In genomic region chr16:89907055-89907814, GRCh38 we compare ENCODE assay signal across 30 cellular contexts.
"Had no signal": no experiment of that assay in that cellular context is flagged by ENCODE, and none has a peak within 500 bp of the region (broad histone marks: within the 10 kb centered on the region; RNA-seq: fewer than 3 reads in every experiment).

No MANE protein-coding gene starts in this region.

- H3K4me1 Mint-ChIP-seq: activated CD4-positive, alpha-beta T cell treated with anti-CD3 and anti-CD28 coated beads for 36 hours had no signal

- H3K27ac ChIP-seq: body of pancreas, cardiac muscle cell, colonic mucosa, gastrocnemius medialis, hepatocyte, ovary, stomach, thyroid gland, upper lobe of left lung, vagina had no signal

- H3K4me2 ChIP-seq: hepatocyte had no signal

- H3K4me3 Mint-ChIP-seq: activated CD4-positive, alpha-beta T cell treated with anti-CD3 and anti-CD28 coated beads for 36 hours; activated CD8-positive, alpha-beta memory T cell treated with anti-CD3 and anti-CD28 coated beads, Interleukin-2, amount 10 ng/mL, durations not matched to agents 7 days and 5 days; activated CD8-positive, alpha-beta T cell treated with anti-CD3 and anti-CD28 coated beads, Interleukin-2, amount 10 ng/mL, durations not matched to agents 7 days and 5 days; activated naive CD8-positive, alpha-beta T cell; T-cell; T-helper 2 cell treated with Interferon-gamma antibody and Interleukin-4, amounts not matched to agents 5 μg/mL and 100 μg/mL, for 36 hours had no signal

- ATAC-seq: activated CD4-positive, alpha-beta T cell treated with anti-CD3 and anti-CD28 coated beads for 36 hours; body of pancreas; gastrocnemius medialis; left colon; sciatic nerve; T-cell had no signal

- H3K9me3 Mint-ChIP-seq: activated T-helper 2 cell treated with anti-CD3 and anti-CD28 coated beads, Interferon-gamma antibody, Interleukin-2, Interleukin-4, amounts not matched to agents 10 μg/mL and 5 μg/mL and 100 μg/mL, durations not matched to agents 14 hours and 24 hours and 36 hours; naive B cell; T-cell; T-helper 2 cell treated with Interferon-gamma antibody and Interleukin-4, amounts not matched to agents 5 μg/mL and 100 μg/mL, for 36 hours had no signal

- H3K4me1 ChIP-seq: body of pancreas, colonic mucosa, gastrocnemius medialis, thyroid gland had no signal

- H3K9me3 ChIP-seq: body of pancreas, colonic mucosa, gastrocnemius medialis, ovary, stomach, thyroid gland, upper lobe of left lung, vagina had no signal

- H3K36me3 Mint-ChIP-seq: activated naive CD8-positive, alpha-beta T cell; naive B cell had no signal

- H3K27me3 ChIP-seq: body of pancreas, cardiac muscle cell, colonic mucosa, gastrocnemius medialis, hepatocyte, ovary, stomach, thyroid gland, upper lobe of left lung, vagina had no signal

- H3K27me3 Mint-ChIP-seq: activated CD4-positive, alpha-beta T cell treated with anti-CD3 and anti-CD28 coated beads for 36 hours; activated CD8-positive, alpha-beta memory T cell treated with anti-CD3 and anti-CD28 coated beads, Interleukin-2, amount 10 ng/mL, durations not matched to agents 7 days and 5 days; activated naive CD8-positive, alpha-beta T cell; naive B cell; progenitor cell of endocrine pancreas; T-cell had no signal

- H3K4me3 ChIP-seq: body of pancreas, cardiac muscle cell, colonic mucosa, gastrocnemius medialis, hepatocyte, ovary, skin epidermis, stomach, thyroid gland, upper lobe of left lung, vagina had no signal

- H2AFZ ChIP-seq: hepatocyte had no signal

- H3K79me2 ChIP-seq: hepatocyte had no signal

- H3K27ac Mint-ChIP-seq: activated CD4-positive, alpha-beta T cell treated with anti-CD3 and anti-CD28 coated beads for 36 hours; activated CD8-positive, alpha-beta memory T cell treated with anti-CD3 and anti-CD28 coated beads, Interleukin-2, amount 10 ng/mL, durations not matched to agents 7 days and 5 days; activated CD8-positive, alpha-beta T cell treated with anti-CD3 and anti-CD28 coated beads, Interleukin-2, amount 10 ng/mL, durations not matched to agents 7 days and 5 days; activated naive CD8-positive, alpha-beta T cell; activated T-helper 2 cell treated with anti-CD3 and anti-CD28 coated beads, Interferon-gamma antibody, Interleukin-2, Interleukin-4, amounts not matched to agents 10 μg/mL and 5 μg/mL and 100 μg/mL, durations not matched to agents 14 hours and 24 hours and 36 hours; naive B cell; progenitor cell of endocrine pancreas; T-cell; T-helper 2 cell treated with Interferon-gamma antibody and Interleukin-4, amounts not matched to agents 5 μg/mL and 100 μg/mL, for 36 hours had no signal

- DNase-seq: activated CD4-positive, alpha-beta T cell treated with anti-CD3 and anti-CD28 coated beads for 36 hours; activated CD4-positive, CD25-positive, alpha-beta regulatory T cell; activated CD8-positive, alpha-beta memory T cell treated with anti-CD3 and anti-CD28 coated beads, Interleukin-2, amount 10 ng/mL, durations not matched to agents 7 days and 5 days; activated CD8-positive, alpha-beta T cell treated with anti-CD3 and anti-CD28 coated beads, Interleukin-2, amount 10 ng/mL, durations not matched to agents 7 days and 5 days; activated T-cell treated with anti-CD3 and anti-CD28 coated beads, Interleukin-2, amount 50 U/mL, for 48 hours; body of pancreas; cerebellar nuclear complex; colonic mucosa; effector CD8-positive, alpha-beta T cell; gastrocnemius medialis; islet precursor cell; left colon; mammary epithelial cell; naive B cell; ovary; stimulated activated CD4-positive, alpha-beta T cell treated with anti-CD3 and anti-CD28 coated beads, Interleukin-12 subunit alpha, Interleukin-12 subunit beta, amount 100 ng/mL, for 4 hours; stimulated activated CD4-positive, alpha-beta T cell treated with anti-CD3 and anti-CD28 coated beads, Interleukin-4, amount 100 ng/mL, for 1 hour; stomach; T-cell; thyroid gland; upper lobe of left lung had no signal

- H3K36me3 ChIP-seq: ovary had no signal
